ENCODE assay signal across 16 cellular contexts in genomic region chr1:38073926-38074677, GRCh38. TPM values are rescaled to one million over a fixed set of nuclear protein-coding genes. Genes with fewer than 3 reads are reported as not detected.
DNase-seq lines count a peak whose midpoint lies in the region; TF ChIP-seq lines count a peak whose summit lies in the region.
"Had no signal": no experiment of that assay in that cellular context is flagged by ENCODE, and none has a peak within 500 bp of the region (broad histone marks: within the 10 kb centered on the region; RNA-seq: fewer than 3 reads in every experiment).

No MANE protein-coding gene starts in this region.

- H3K4me1 ChIP-seq in A673 (ENCODE audit: insufficient read depth, low read length, poor library complexity, severe bottlenecking) (peaks cover 76% of the 10 kb centered on the region), HUES6 (ENCODE audit: control insufficient read depth, insufficient read depth, low read length) (peaks cover 30% of the 10 kb centered on the region), endodermal cell (ENCODE audit: control insufficient read depth, insufficient read depth, low read length) (no peaks in the 10 kb centered on the region), mesendoderm (ENCODE audit: control insufficient read depth, low read depth, low read length) (no peaks in the 10 kb centered on the region)

- no peak overlapping the region for H2BK120ac ChIP-seq in mesendoderm (ENCODE audit: low read depth, low read length)

- intact Hi-C loops in A673 (cut with micrococcal nuclease; ENCODE audit: unreplicated experiment), result no loop called here

- peaks cover 4% of the 10 kb centered on the region for H3K27me3 Mint-ChIP-seq in endodermal cell (ENCODE audit: insufficient read depth)

- CTCF ChIA-PET in A673 (lab: Charles Lee), result no interaction called here

- H4K8ac ChIP-seq in mesendoderm (ENCODE audit: low read depth, low read length), result no peak overlapping the region

- H2AK5ac ChIP-seq in mesendoderm (ENCODE audit: low read length), result no peak overlapping the region

- H3K4me3 ChIP-seq in A673 (ENCODE audit: low read depth, low read length, poor library complexity, severe bottlenecking) (no peak overlapping the region), HUES6 (ENCODE audit: low read depth, low read length) (no peak overlapping the region), endodermal cell (ENCODE audit: low read length) (no peak overlapping the region), mesendoderm (ENCODE audit: low read length) (no peak overlapping the region)
- H3K4me3 ChIP-seq: GM12878, PC-9 had no signal

- H3K9me3 ChIP-seq in A673 (ENCODE audit: low read depth, low read length, poor library complexity, severe bottlenecking), result no peaks in the 10 kb centered on the region
- H3K9me3 ChIP-seq in HUES6 (ENCODE audit: control insufficient read depth, insufficient read depth, low read depth, low read length), result no peaks in the 10 kb centered on the region
- H3K9me3 ChIP-seq in endodermal cell (ENCODE audit: control insufficient read depth, low read length), result no peaks in the 10 kb centered on the region

- H3K27ac Mint-ChIP-seq in endodermal cell, result no peak overlapping the region

- no peaks in the 10 kb centered on the region for H3K36me3 ChIP-seq in A673 (ENCODE audit: insufficient read depth, low read length, poor library complexity, severe bottlenecking)
- H3K36me3 ChIP-seq in HUES6 (ENCODE audit: control insufficient read depth, insufficient read depth, low read length), result no peaks in the 10 kb centered on the region
- no peaks in the 10 kb centered on the region for H3K36me3 ChIP-seq in endodermal cell (ENCODE audit: control insufficient read depth, insufficient read depth, low read length)
- no peaks in the 10 kb centered on the region for H3K36me3 ChIP-seq in mesendoderm (ENCODE audit: control insufficient read depth, insufficient read depth, low read length)

- H3K4me2 ChIP-seq in mesendoderm (ENCODE audit: low read length), result no peak overlapping the region
- H3K4me2 ChIP-seq: KMS-11, PC-9 had no signal

- no peak for TF ChIP-seq CTCF in A673 (conservative IDR thresholded peaks at IDR 0.05; ENCODE audit: low read depth, low read length)
- TF ChIP-seq CTCF in endodermal cell (conservative IDR thresholded peaks at IDR 0.05), result no peak

- H3K79me1 ChIP-seq in mesendoderm (ENCODE audit: low read length), result no peaks in the 10 kb centered on the region

- H2BK15ac ChIP-seq in mesendoderm (replicated peaks; ENCODE audit: low read depth), result no peak overlapping the region

- WGBS in endodermal cell (ENCODE audit: insufficient coverage in 1 of 2, insufficient read length in 1 of 2), 2 experiments, result 62 to 80% methylated on average over 7 to 10 of the region's 10 CpGs
- WGBS in mesendoderm (ENCODE audit: extremely low coverage, insufficient coverage, low lambda C conversion rate), result no CpG with 5 or more reads among the region's 10 CpGs

- no TSS peak for BruUV-seq in A673 (replicated peaks; lab: Mats Ljungman, UMichigan)

- no peak overlapping the region for H3K23ac ChIP-seq in mesendoderm (ENCODE audit: low read length)

- peaks cover 5% of the 10 kb centered on the region for H3K4me1 Mint-ChIP-seq in endodermal cell

- H4K5ac ChIP-seq in mesendoderm (ENCODE audit: low read length), result no peak overlapping the region

- H3K27ac ChIP-seq in A673 (ENCODE audit: low read depth, low read length, poor library complexity, severe bottlenecking), result peak overlapping the region; percentile 75
- H3K27ac ChIP-seq in HUES6 (ENCODE audit: low read depth, low read length), result no peak overlapping the region
- peak overlapping the region; percentile 94 for H3K27ac ChIP-seq in endodermal cell (ENCODE audit: low read depth, low read length)
- H3K27ac ChIP-seq in mesendoderm (ENCODE audit: low read depth, low read length), result no peak overlapping the region
- H3K27ac ChIP-seq: C4-2B, HL-60, KMS-11, PC-9 had no signal

- H3K27me3 ChIP-seq in A673 (replicated peaks; ENCODE audit: insufficient read depth, low read depth, low read length, poor library complexity) (no peaks in the 10 kb centered on the region), HUES6 (ENCODE audit: control insufficient read depth, insufficient read depth, low read length) (no peaks in the 10 kb centered on the region), endodermal cell (ENCODE audit: control insufficient read depth, insufficient read depth, low read length, poor library complexity, severe bottlenecking) (no peaks in the 10 kb centered on the region), mesendoderm (ENCODE audit: insufficient read depth, low read length, poor library complexity) (no peaks in the 10 kb centered on the region)

- H3K9ac ChIP-seq in HUES6 (ENCODE audit: low read length), result peak overlapping the region; percentile 30
- H3K9ac ChIP-seq in endodermal cell (ENCODE audit: extremely low read depth, low read length, poor library complexity, severe bottlenecking), result no peak overlapping the region
- H3K9ac ChIP-seq in mesendoderm (ENCODE audit: low read length), result no peak overlapping the region
- H3K9ac ChIP-seq: KMS-11 had no signal

- H3K18ac ChIP-seq in mesendoderm (ENCODE audit: low read length), result no peak overlapping the region

- POLR2A ChIA-PET in A673 (lab: Charles Lee; ENCODE audit: low non-redundant PET), result no interaction called here

- peak overlapping the region; percentile 7 for H3K56ac ChIP-seq in mesendoderm (ENCODE audit: low read length)

- H3K4me3 Mint-ChIP-seq in endodermal cell, result no peak overlapping the region

- H3K9me3 Mint-ChIP-seq in endodermal cell, result no peaks in the 10 kb centered on the region

- no peaks in the 10 kb centered on the region for H3K36me3 Mint-ChIP-seq in endodermal cell (ENCODE audit: low read depth)

- H2BK5ac ChIP-seq in mesendoderm (ENCODE audit: low read length), result no peak overlapping the region

- no peaks in the 10 kb centered on the region for H3K79me2 ChIP-seq in mesendoderm (ENCODE audit: control insufficient read depth, insufficient read depth, low read length)

- no peak overlapping the region for H3K4ac ChIP-seq in mesendoderm (ENCODE audit: low read depth, low read length)

- DNase-seq in A673 (ENCODE audit: low spot score) (no peak), endodermal cell (no peak), mesendoderm (no peak), T-helper 1 cell (no peak), nucleus accumbens (lab: John Stamatoyannopoulos, UW) (no peak)
- DNase-seq in activated CD4-positive, alpha-beta T cell treated with anti-CD3 and anti-CD28 coated beads, Interleukin-2, amount 50 U/mL, for 1 hour, result no peak
- no peak for DNase-seq in activated CD4-positive, CD25-positive, alpha-beta regulatory T cell (lab: John Stamatoyannopoulos, UW)
- DNase-seq: NCI-H1105, NCI-H1694 treated with DMSO at 0.1 percent for 48 hours, PC-9 had no signal

RNA-seq across cellular contexts. Expression of gene POU3F1, which starts 27.5 kb away (rescaled TPM):
- total RNA-seq in A673 (2021) (83.3 and 92.9 TPM in 2 replicates), endodermal cell (under 1 TPM; 0.20 to 0.46 TPM)
- polyA plus RNA-seq in endodermal cell (2013, experiment 1 of 2), result 9.7 TPM
- polyA plus RNA-seq in endodermal cell (2013, experiment 2 of 2), result 8.6 TPM
- 1.2 TPM for polyA plus RNA-seq in mesendoderm (2013, experiment 1 of 2)
- 1.3 TPM for polyA plus RNA-seq in mesendoderm (2013, experiment 2 of 2)
- total RNA-seq: G401, PC-9 had no signal

Comparison
In these comparisons a context has a peak if more than half of its experiments do, and no peak if none do; other contexts are left out.
1. H3K27ac ChIP-seq: peak in A673 (single experiment) and endodermal cell (single experiment); none in HUES6 (single experiment) and mesendoderm (single experiment).
2. RNA of gene POU3F1, which starts 27.5 kb away (total RNA-seq): 83.3 to 92.9 TPM in A673; 0.20 to 0.46 TPM in endodermal cell; every median in the first group is over 10 times any median in the second.